In genomic region chr2:54920660-54921059, GRCh38 we compare ENCODE assay signal across 11 cellular contexts.
"Had no signal": no experiment of that assay in that cellular context is flagged by ENCODE, and none has a peak within 500 bp of the region (broad histone marks: within the 10 kb centered on the region; RNA-seq: fewer than 3 reads in every experiment).

No MANE protein-coding gene starts in this region.

- H2AFZ ChIP-seq: GM23248, GM23338 had no signal

- H3K4me2 ChIP-seq: GM23338 had no signal

- H3K36me3 ChIP-seq: HAP-1 had no signal

- H3K27ac ChIP-seq: GM23248 had no signal

- ATAC-seq: GM23338, HCT116 had no signal

- H3K9ac ChIP-seq: GM23248 had no signal

- FAIRE-seq: H1, H54 had no signal

- H3K4me3 ChIP-seq: GM23248, GM23338, HAP-1 had no signal

- DNase-seq: GM23248, GOT3, H7, H9, HCEC 1CT, HFFc6 had no signal

- H3K9me3 ChIP-seq: HAP-1 had no signal
